ENCODE assay signal across 22 cellular contexts in the genomic region with DNA sequence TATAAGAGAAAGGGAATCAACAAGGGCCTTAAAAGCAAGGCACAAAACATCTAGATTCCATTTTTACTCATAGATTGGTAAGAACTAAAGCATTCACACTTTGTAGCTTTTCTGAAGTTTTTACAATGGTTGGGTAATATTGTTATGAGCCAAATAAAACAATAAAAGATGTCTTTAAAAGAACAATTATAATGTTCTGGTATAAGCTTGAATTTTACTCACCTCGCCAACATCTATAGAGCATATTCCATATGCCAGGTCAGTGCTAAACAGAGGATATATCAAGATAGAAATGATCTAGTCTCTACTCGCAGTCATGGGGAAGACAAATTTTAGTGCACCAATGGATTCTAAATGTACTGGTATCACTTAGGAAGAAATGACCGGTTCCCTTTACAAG. TPM values are rescaled to one million over a fixed set of nuclear protein-coding genes. Genes with fewer than 3 reads are reported as not detected.
DNase-seq lines count a peak whose midpoint lies in the region; ATAC-seq and TF ChIP-seq lines count a peak whose summit lies in the region.
"Had no signal": no experiment of that assay in that cellular context is flagged by ENCODE, and none has a peak within 500 bp of the region (broad histone marks: within the 10 kb centered on the region; RNA-seq: fewer than 3 reads in every experiment).

No MANE protein-coding gene starts in this region.

- ATAC-seq in left colon (peak; percentile 93), GM18861 (IDR thresholded peaks at IDR 0.05; ENCODE audit: unreplicated experiment) (no peak)
- ATAC-seq: A549, HCT116 had no signal

- H3K27ac ChIP-seq in 22Rv1: peak overlapping the region; percentile 40
- H3K27ac ChIP-seq in VCaP: peak overlapping the region; percentile 44
- peak overlapping the region; percentile 36 to 38 for H3K27ac ChIP-seq in prostate gland
- H3K27ac ChIP-seq in GM23248: no peak overlapping the region
- H3K27ac ChIP-seq: A549; BLaER1 treated with 17β-estradiol and CSF1 and Interleukin-3, amounts not matched to agents 10 nM and 100 nM had no signal

- no peaks in the 10 kb centered on the region for H3K9me3 ChIP-seq in prostate gland
- H3K9me3 ChIP-seq in GM23248 (ENCODE audit: low read depth): no peaks in the 10 kb centered on the region
- H3K9me3 ChIP-seq: BE2C had no signal

- no peaks in the 10 kb centered on the region for H3K9me2 ChIP-seq in GM23248 (ENCODE audit: insufficient read depth)

- H3K27me3 ChIP-seq in prostate gland (replicated peaks; ENCODE audit: insufficient read depth): no peaks in the 10 kb centered on the region
- H3K27me3 ChIP-seq in GM23248 (replicated peaks; ENCODE audit: insufficient read depth): no peaks in the 10 kb centered on the region
- H3K27me3 ChIP-seq: BE2C; BLaER1 treated with 17β-estradiol and CSF1 and Interleukin-3, amounts not matched to agents 10 nM and 100 nM had no signal

- H3F3A ChIP-seq in GM23248 (ENCODE audit: insufficient read depth): 0 out of 2 replicates have a peak, but pooled peaks cover 17% of the 10 kb centered on the region

- intact Hi-C loops in left colon (cut with DNase I, micrococcal nuclease): no loop called here
- intact Hi-C loops in prostate gland (cut with DNase I): no loop called here
- intact Hi-C loops in posterior cingulate gyrus (cut with DNase I): no loop called here

- no peak for TF ChIP-seq POLR2A in prostate gland (IDR thresholded peaks at IDR 0.05)

- H3K4me2 ChIP-seq in GM23248 (ENCODE audit: unreplicated experiment): no peak overlapping the region
- H3K4me2 ChIP-seq: A549; BLaER1 treated with 17β-estradiol and CSF1 and Interleukin-3, amounts not matched to agents 10 nM and 100 nM had no signal

- H3K4me3 ChIP-seq in prostate gland (no peak overlapping the region), GM23248 (no peak overlapping the region)
- H3K4me3 ChIP-seq: A549; BLaER1 treated with 17β-estradiol and CSF1 and Interleukin-3, amounts not matched to agents 10 nM and 100 nM had no signal

- in situ Hi-C loops in GM23248 (cut with MboI): no loop called here

- TF ChIP-seq CTCF in 22Rv1 (IDR thresholded peaks at IDR 0.05) (no peak), VCaP (conservative IDR thresholded peaks at IDR 0.05) (no peak), prostate gland (IDR thresholded peaks at IDR 0.05) (no peak)

- DNase-seq in left colon: no peak
- no peak for DNase-seq in prostate gland (ENCODE audit: low spot score)
- DNase-seq in GM23248: no peak
- DNase-seq in NAMALWA (ENCODE audit: low spot score): no peak
- no peak for DNase-seq in posterior cingulate gyrus
- DNase-seq: 8988T; ACHN; AML-193; BE2C; CD4-positive, alpha-beta T cell; CD8-positive, alpha-beta memory T cell; DMS 273 treated with DMSO at 0.1 percent for 48 hours; GF-D8; H7 had no signal

- 48% methylated on average over 3 of the region's 3 CpGs for WGBS in prostate gland
- WGBS in GM23248 (ENCODE audit: low coverage in 1 of 2, low lambda C conversion rate in 2 of 2, missing lambda C conversion rate in 2 of 2), 2 experiments: 97% methylated on average over 3 of the region's 3 CpGs

- H3K36me3 ChIP-seq in prostate gland (no peaks in the 10 kb centered on the region), GM23248 (ENCODE audit: low read depth) (peaks cover 34% of the 10 kb centered on the region)
- H3K36me3 ChIP-seq: BE2C; BLaER1 treated with 17β-estradiol and CSF1 and Interleukin-3, amounts not matched to agents 10 nM and 100 nM had no signal

- H3K9ac ChIP-seq in GM23248: no peak overlapping the region
- H3K9ac ChIP-seq: BLaER1 treated with 17β-estradiol and CSF1 and Interleukin-3, amounts not matched to agents 10 nM and 100 nM had no signal

- no peaks in the 10 kb centered on the region for H4K20me1 ChIP-seq in GM23248 (ENCODE audit: insufficient read depth)
- H4K20me1 ChIP-seq: BLaER1 treated with 17β-estradiol and CSF1 and Interleukin-3, amounts not matched to agents 10 nM and 100 nM had no signal

- H3K79me2 ChIP-seq in GM23248 (ENCODE audit: insufficient read depth): no peaks in the 10 kb centered on the region

- H3K4me1 ChIP-seq in prostate gland (replicated peaks): no peaks in the 10 kb centered on the region
- H3K4me1 ChIP-seq in GM23248 (ENCODE audit: insufficient read depth): no peaks in the 10 kb centered on the region
- H3K4me1 ChIP-seq: A549; BE2C; BLaER1 treated with 17β-estradiol and CSF1 and Interleukin-3, amounts not matched to agents 10 nM and 100 nM had no signal

- no peak overlapping the region for H2AFZ ChIP-seq in GM23248

RNA-seq across cellular contexts. Expression of a gene that starts 11.9 kb away (rescaled TPM):
- total RNA-seq in left colon (10 to 100 TPM; 16.8 to 29.1 TPM), prostate gland (100 to 1,000 TPM in 1 of 2 donors, 10 to 100 TPM in 1; 67.3 to 230 TPM)
- total RNA-seq in GM23248 (2014; rRNA removed; shearing (Covaris generic)): 97.7 and 120 TPM in 2 replicates
- polyA plus RNA-seq in GM23248 (2016; fragmentation: Nextera tagmentation; extraction: Ambion mirVana): 139 and 140 TPM in 2 replicates
- total RNA-seq: CD4-positive, alpha-beta T cell; CD8-positive, alpha-beta memory T cell; G401 had no signal
- polyA plus RNA-seq: CD14-positive monocyte; CD8-positive, alpha-beta memory T cell had no signal

RNA-seq across cellular contexts. Expression of a gene that starts 45.4 kb away (rescaled TPM):
- 10 to 100 TPM; 16.2 to 25.2 TPM for total RNA-seq in left colon
- 100 to 1,000 TPM; 167 to 555 TPM for total RNA-seq in prostate gland
- total RNA-seq in GM23248 (2014; rRNA removed; shearing (Covaris generic)): 28.3 and 30.6 TPM in 2 replicates
- polyA plus RNA-seq in GM23248 (2016; fragmentation: Nextera tagmentation; extraction: Ambion mirVana): 19.2 and 20.2 TPM in 2 replicates
- total RNA-seq: CD4-positive, alpha-beta T cell; CD8-positive, alpha-beta memory T cell had no signal
- polyA plus RNA-seq: CD14-positive monocyte had no signal
